In genomic region chr14:23160924-23161522, GRCh38 we compare ENCODE assay signal across 1 cellular context.
TF ChIP-seq lines count a peak whose summit lies in the region.

No MANE protein-coding gene starts in this region.

TF ChIP-seq in K562, 482 proteins besides CTCF, POLR2A, EP300 and RAD21 (continued from another document and continues in another):
- TF ChIP-seq, protein P1, sequence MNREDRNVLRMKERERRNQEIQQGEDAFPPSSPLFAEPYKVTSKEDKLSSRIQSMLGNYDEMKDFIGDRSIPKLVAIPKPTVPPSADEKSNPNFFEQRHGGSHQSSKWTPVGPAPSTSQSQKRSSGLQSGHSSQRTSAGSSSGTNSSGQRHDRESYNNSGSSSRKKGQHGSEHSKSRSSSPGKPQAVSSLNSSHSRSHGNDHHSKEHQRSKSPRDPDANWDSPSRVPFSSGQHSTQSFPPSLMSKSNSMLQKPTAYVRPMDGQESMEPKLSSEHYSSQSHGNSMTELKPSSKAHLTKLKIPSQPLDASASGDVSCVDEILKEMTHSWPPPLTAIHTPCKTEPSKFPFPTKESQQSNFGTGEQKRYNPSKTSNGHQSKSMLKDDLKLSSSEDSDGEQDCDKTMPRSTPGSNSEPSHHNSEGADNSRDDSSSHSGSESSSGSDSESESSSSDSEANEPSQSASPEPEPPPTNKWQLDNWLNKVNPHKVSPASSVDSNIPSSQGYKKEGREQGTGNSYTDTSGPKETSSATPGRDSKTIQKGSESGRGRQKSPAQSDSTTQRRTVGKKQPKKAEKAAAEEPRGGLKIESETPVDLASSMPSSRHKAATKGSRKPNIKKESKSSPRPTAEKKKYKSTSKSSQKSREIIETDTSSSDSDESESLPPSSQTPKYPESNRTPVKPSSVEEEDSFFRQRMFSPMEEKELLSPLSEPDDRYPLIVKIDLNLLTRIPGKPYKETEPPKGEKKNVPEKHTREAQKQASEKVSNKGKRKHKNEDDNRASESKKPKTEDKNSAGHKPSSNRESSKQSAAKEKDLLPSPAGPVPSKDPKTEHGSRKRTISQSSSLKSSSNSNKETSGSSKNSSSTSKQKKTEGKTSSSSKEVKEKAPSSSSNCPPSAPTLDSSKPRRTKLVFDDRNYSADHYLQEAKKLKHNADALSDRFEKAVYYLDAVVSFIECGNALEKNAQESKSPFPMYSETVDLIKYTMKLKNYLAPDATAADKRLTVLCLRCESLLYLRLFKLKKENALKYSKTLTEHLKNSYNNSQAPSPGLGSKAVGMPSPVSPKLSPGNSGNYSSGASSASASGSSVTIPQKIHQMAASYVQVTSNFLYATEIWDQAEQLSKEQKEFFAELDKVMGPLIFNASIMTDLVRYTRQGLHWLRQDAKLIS (CRISPR knock-in tag; IDR thresholded peaks at IDR 0.05): no peak
- no peak for TF ChIP-seq SREBF1 (IDR thresholded peaks at IDR 0.05; ENCODE audit: borderline replicate concordance, low read depth, low read length)
- TF ChIP-seq ZKSCAN3 (CRISPR knock-in tag; IDR thresholded peaks at IDR 0.05): no peak
- no peak for TF ChIP-seq ETS2 (tag; IDR thresholded peaks at IDR 0.05; ENCODE audit: borderline replicate concordance, poor library complexity, severe bottlenecking)
- no peak for TF ChIP-seq CBFA2T2 (conservative IDR thresholded peaks at IDR 0.05)
- TF ChIP-seq PRMT5 (CRISPR knock-in tag; IDR thresholded peaks at IDR 0.05): no peak
- TF ChIP-seq CREB3L1 (IDR thresholded peaks at IDR 0.05; ENCODE audit: borderline replicate concordance, low read depth): no peak
- no peak for TF ChIP-seq IRF1 (CRISPR knock-in tag; IDR thresholded peaks at IDR 0.05; ENCODE audit: borderline replicate concordance)
- TF ChIP-seq HNRNPLL (IDR thresholded peaks at IDR 0.05; ENCODE audit: low read depth, low read length, poor library complexity, severe bottlenecking): no peak
- peak; percentile 88 for TF ChIP-seq HDGF (IDR thresholded peaks at IDR 0.05)
- TF ChIP-seq ERF (CRISPR knock-in tag; IDR thresholded peaks at IDR 0.05): no peak
- TF ChIP-seq DDX20 (tag; IDR thresholded peaks at IDR 0.05; ENCODE audit: low read depth): no peak
- TF ChIP-seq MYBL2 (IDR thresholded peaks at IDR 0.05; ENCODE audit: low read depth): no peak
- TF ChIP-seq MYBL2 (CRISPR knock-in tag; IDR thresholded peaks at IDR 0.05; ENCODE audit: borderline replicate concordance): no peak
- no peak for TF ChIP-seq CGGBP1 (CRISPR knock-in tag; IDR thresholded peaks at IDR 0.05)
- peak; percentile 60; the same call in 1 of the 2 replicates for TF ChIP-seq NFRKB (IDR thresholded peaks at IDR 0.05; ENCODE audit: low read depth)
- peak; percentile 41; the same call in 1 of the 2 replicates for TF ChIP-seq VEZF1 (CRISPR knock-in tag; IDR thresholded peaks at IDR 0.05)
- no peak for TF ChIP-seq BDP1 (IDR thresholded peaks at IDR 0.05; ENCODE audit: insufficient read depth, insufficient read length)
- TF ChIP-seq MCM7 (IDR thresholded peaks at IDR 0.05): no peak
- TF ChIP-seq PHB2 (IDR thresholded peaks at IDR 0.05; ENCODE audit: low read depth): no peak
- peak; percentile 49; the same call in 1 of the 2 replicates for TF ChIP-seq NCOA1 (IDR thresholded peaks at IDR 0.05; ENCODE audit: low read depth)
- TF ChIP-seq ZBTB43 (CRISPR knock-in tag; IDR thresholded peaks at IDR 0.05): no peak
- TF ChIP-seq LEF1 (IDR thresholded peaks at IDR 0.05): peak; percentile 88
- no peak for TF ChIP-seq RUNX1 (IDR thresholded peaks at IDR 0.05; ENCODE audit: low read depth)
- no peak for TF ChIP-seq MYC (IDR thresholded peaks at IDR 0.05; ENCODE audit: low read depth, low read length)
- no peak for TF ChIP-seq MYC (CRISPR knock-in tag; IDR thresholded peaks at IDR 0.05; ENCODE audit: borderline replicate concordance, low read depth)
- TF ChIP-seq, protein P2, sequence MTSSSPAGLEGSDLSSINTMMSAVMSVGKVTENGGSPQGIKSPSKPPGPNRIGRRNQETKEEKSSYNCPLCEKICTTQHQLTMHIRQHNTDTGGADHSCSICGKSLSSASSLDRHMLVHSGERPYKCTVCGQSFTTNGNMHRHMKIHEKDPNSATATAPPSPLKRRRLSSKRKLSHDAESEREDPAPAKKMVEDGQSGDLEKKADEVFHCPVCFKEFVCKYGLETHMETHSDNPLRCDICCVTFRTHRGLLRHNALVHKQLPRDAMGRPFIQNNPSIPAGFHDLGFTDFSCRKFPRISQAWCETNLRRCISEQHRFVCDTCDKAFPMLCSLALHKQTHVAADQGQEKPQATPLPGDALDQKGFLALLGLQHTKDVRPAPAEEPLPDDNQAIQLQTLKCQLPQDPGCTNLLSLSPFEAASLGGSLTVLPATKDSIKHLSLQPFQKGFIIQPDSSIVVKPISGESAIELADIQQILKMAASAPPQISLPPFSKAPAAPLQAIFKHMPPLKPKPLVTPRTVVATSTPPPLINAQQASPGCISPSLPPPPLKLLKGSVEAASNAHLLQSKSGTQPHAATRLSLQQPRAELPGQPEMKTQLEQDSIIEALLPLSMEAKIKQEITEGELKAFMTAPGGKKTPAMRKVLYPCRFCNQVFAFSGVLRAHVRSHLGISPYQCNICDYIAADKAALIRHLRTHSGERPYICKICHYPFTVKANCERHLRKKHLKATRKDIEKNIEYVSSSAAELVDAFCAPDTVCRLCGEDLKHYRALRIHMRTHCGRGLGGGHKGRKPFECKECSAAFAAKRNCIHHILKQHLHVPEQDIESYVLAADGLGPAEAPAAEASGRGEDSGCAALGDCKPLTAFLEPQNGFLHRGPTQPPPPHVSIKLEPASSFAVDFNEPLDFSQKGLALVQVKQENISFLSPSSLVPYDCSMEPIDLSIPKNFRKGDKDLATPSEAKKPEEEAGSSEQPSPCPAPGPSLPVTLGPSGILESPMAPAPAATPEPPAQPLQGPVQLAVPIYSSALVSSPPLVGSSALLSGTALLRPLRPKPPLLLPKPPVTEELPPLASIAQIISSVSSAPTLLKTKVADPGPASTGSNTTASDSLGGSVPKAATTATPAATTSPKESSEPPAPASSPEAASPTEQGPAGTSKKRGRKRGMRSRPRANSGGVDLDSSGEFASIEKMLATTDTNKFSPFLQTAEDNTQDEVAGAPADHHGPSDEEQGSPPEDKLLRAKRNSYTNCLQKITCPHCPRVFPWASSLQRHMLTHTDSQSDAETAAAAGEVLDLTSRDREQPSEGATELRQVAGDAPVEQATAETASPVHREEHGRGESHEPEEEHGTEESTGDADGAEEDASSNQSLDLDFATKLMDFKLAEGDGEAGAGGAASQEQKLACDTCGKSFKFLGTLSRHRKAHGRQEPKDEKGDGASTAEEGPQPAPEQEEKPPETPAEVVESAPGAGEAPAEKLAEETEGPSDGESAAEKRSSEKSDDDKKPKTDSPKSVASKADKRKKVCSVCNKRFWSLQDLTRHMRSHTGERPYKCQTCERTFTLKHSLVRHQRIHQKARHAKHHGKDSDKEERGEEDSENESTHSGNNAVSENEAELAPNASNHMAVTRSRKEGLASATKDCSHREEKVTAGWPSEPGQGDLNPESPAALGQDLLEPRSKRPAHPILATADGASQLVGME (CRISPR knock-in tag; IDR thresholded peaks at IDR 0.05): no peak
- peak; percentile 87 for TF ChIP-seq ATF3 (IDR thresholded peaks at IDR 0.05)
- TF ChIP-seq ATF3 (CRISPR knock-in tag; conservative IDR thresholded peaks at IDR 0.05): no peak
- TF ChIP-seq, protein P3, sequence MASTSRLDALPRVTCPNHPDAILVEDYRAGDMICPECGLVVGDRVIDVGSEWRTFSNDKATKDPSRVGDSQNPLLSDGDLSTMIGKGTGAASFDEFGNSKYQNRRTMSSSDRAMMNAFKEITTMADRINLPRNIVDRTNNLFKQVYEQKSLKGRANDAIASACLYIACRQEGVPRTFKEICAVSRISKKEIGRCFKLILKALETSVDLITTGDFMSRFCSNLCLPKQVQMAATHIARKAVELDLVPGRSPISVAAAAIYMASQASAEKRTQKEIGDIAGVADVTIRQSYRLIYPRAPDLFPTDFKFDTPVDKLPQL (IDR thresholded peaks at IDR 0.05; ENCODE audit: extremely low read depth, insufficient read length): no peak
- TF ChIP-seq MEIS2 (IDR thresholded peaks at IDR 0.05; ENCODE audit: partially characterized antibody): peak; percentile 58
- no peak for TF ChIP-seq FOXK1 (CRISPR knock-in tag; IDR thresholded peaks at IDR 0.05; ENCODE audit: borderline replicate concordance)
- TF ChIP-seq SIX5 (IDR thresholded peaks at IDR 0.05; ENCODE audit: borderline replicate concordance in 1 of 2, insufficient read depth in 1 of 2, low read depth in 1 of 2, low read length in 2 of 2): no peak
- no peak for TF ChIP-seq GABPB2 (CRISPR knock-in tag; conservative IDR thresholded peaks at IDR 0.05)
- TF ChIP-seq, protein P4, sequence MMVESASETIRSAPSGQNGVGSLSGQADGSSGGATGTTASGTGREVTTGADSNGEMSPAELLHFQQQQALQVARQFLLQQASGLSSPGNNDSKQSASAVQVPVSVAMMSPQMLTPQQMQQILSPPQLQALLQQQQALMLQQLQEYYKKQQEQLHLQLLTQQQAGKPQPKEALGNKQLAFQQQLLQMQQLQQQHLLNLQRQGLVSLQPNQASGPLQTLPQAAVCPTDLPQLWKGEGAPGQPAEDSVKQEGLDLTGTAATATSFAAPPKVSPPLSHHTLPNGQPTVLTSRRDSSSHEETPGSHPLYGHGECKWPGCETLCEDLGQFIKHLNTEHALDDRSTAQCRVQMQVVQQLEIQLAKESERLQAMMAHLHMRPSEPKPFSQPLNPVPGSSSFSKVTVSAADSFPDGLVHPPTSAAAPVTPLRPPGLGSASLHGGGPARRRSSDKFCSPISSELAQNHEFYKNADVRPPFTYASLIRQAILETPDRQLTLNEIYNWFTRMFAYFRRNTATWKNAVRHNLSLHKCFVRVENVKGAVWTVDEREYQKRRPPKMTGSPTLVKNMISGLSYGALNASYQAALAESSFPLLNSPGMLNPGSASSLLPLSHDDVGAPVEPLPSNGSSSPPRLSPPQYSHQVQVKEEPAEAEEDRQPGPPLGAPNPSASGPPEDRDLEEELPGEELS (CRISPR knock-in tag; IDR thresholded peaks at IDR 0.05; ENCODE audit: borderline replicate concordance): no peak
- TF ChIP-seq, protein P5, sequence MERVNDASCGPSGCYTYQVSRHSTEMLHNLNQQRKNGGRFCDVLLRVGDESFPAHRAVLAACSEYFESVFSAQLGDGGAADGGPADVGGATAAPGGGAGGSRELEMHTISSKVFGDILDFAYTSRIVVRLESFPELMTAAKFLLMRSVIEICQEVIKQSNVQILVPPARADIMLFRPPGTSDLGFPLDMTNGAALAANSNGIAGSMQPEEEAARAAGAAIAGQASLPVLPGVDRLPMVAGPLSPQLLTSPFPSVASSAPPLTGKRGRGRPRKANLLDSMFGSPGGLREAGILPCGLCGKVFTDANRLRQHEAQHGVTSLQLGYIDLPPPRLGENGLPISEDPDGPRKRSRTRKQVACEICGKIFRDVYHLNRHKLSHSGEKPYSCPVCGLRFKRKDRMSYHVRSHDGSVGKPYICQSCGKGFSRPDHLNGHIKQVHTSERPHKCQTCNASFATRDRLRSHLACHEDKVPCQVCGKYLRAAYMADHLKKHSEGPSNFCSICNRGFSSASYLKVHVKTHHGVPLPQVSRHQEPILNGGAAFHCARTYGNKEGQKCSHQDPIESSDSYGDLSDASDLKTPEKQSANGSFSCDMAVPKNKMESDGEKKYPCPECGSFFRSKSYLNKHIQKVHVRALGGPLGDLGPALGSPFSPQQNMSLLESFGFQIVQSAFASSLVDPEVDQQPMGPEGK (CRISPR knock-in tag; IDR thresholded peaks at IDR 0.05; ENCODE audit: borderline replicate concordance): no peak
- no peak for TF ChIP-seq CREM (IDR thresholded peaks at IDR 0.05; ENCODE audit: low read depth)
- TF ChIP-seq ZNF551 (CRISPR knock-in tag; IDR thresholded peaks at IDR 0.05): no peak
